ENCODE assay signal across 12 cellular contexts in the genomic region with DNA sequence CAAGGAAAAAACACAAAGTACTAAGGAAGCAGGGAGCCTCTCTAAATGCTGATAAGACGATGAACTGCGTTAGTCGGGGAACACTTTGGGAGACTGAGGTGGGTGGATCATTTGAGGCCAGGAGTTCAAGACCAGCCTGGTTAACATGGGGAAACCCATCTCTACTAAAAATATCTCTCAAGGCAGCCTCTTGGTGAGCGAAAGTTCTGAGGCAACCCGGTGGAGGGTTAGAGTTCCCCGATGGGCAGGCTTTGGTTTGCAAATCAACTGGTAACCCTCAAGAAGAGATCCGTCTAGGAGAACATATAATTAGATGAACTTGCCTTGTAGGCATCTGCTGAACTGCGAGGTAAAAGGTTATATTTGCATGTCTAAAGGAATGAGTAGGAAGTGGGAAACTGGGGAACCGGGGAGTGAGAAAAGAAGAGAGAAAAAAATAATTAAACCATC. TPM values are rescaled to one million over a fixed set of nuclear protein-coding genes. Genes with fewer than 3 reads are reported as not detected.
A peak's percentile ranks its signal among the peaks of the same experiment; 100 is the strongest.
DNase-seq lines count a peak whose midpoint lies in the region; ATAC-seq, FAIRE-seq and TF ChIP-seq lines count a peak whose summit lies in the region.
"Had no signal": no experiment of that assay in that cellular context is flagged by ENCODE, and none has a peak within 500 bp of the region (broad histone marks: within the 10 kb centered on the region; RNA-seq: fewer than 3 reads in every experiment).

No MANE protein-coding gene starts in this region.

- BruUV-seq in K562 (replicated peaks; lab: Mats Ljungman, UMichigan), result no TSS peak

- H3K4me1 ChIP-seq in K562 (replicated peaks in 1 of 2; ENCODE audit: control insufficient read depth in 2 of 2, insufficient read depth in 2 of 2, low read length in 2 of 2) (peaks cover 43 to 56% of the 10 kb centered on the region in 2 experiments), ovary (ENCODE audit: insufficient read depth) (peaks cover 4% of the 10 kb centered on the region)

- POLR2A ChIA-PET in K562 (lab: Yijun Ruan, JAX), result interaction anchor here (1.0 kb wide), 1 partner anchor 44 kb away, joined by 3 read pairs; no protein-coding TSS in a partner anchor

- ATAC-seq in GM18505 (IDR thresholded peaks at IDR 0.05; ENCODE audit: unreplicated experiment) (peak; percentile 41), GM21447 (IDR thresholded peaks at IDR 0.05; ENCODE audit: unreplicated experiment) (peak; percentile 70), HG03097 (IDR thresholded peaks at IDR 0.05; ENCODE audit: low FRiP score, unreplicated experiment) (peak; percentile 43), K562 (no peak)

- H3K27me3 ChIP-seq in K562 (ENCODE audit: control insufficient read depth in 2 of 2, insufficient read depth in 2 of 2, low read length in 2 of 2) (no peaks in the 10 kb centered on the region), ovary (no peaks in the 10 kb centered on the region)
- H3K27me3 ChIP-seq: vagina had no signal

- H3K9me3 ChIP-seq in K562 (replicated peaks; ENCODE audit: control insufficient read depth, insufficient read depth, low read depth, low read length), result no peaks in the 10 kb centered on the region
- no peaks in the 10 kb centered on the region for H3K9me3 ChIP-seq in ovary
- H3K9me3 ChIP-seq: vagina had no signal

- H3K36me3 ChIP-seq in K562 (ENCODE audit: control insufficient read depth, insufficient read depth, low read length) (no peaks in the 10 kb centered on the region; the same call in 2 of the 3 replicates), ovary (no peaks in the 10 kb centered on the region)
- H3K36me3 ChIP-seq: vagina had no signal

- intact Hi-C loops in K562 (cut with micrococcal nuclease) (no loop called here), ovary (cut with DNase I) (no loop called here)

- FAIRE-seq in K562 (lab: Jason Lieb, UNC), result peak; percentile 19

- TF ChIP-seq POLR2A in GM18505 (IDR thresholded peaks at IDR 0.05; ENCODE audit: borderline replicate concordance, extremely low read depth, insufficient read depth, insufficient read length) (no peak), K562 (conservative IDR thresholded peaks at IDR 0.05) (no peak), ovary (IDR thresholded peaks at IDR 0.05) (no peak)

- peak overlapping the region; percentile 67; the same call in 2 of the 3 replicates for H3K27ac ChIP-seq in K562 (ENCODE audit: extremely low read depth, low read depth, low read length)
- no peak overlapping the region for H3K27ac ChIP-seq in ovary
- H3K27ac ChIP-seq: vagina had no signal

- in situ Hi-C loops in K562 (cut with MboI), result no loop called here

- TF ChIP-seq EP300 in K562 (IDR thresholded peaks at IDR 0.05; ENCODE audit: low read length), result no peak
- TF ChIP-seq EP300 in ovary (IDR thresholded peaks at IDR 0.05), result no peak

- peak overlapping the region; percentile 37 to 72; a peak in 2 of 4 replicates for H3K9ac ChIP-seq in K562 (ENCODE audit: insufficient read depth in 1 of 2, low read depth in 2 of 2, low read length in 2 of 2)

- WGBS in K562 (ENCODE audit: insufficient coverage, low coverage, missing lambda C conversion rate), result 47% methylated on average over 9 of the region's 9 CpGs
- WGBS in ovary, 3 donors, result 63 to 67% (median 66%) methylated on average over 9 of the region's 9 CpGs

- 0 out of 2 replicates have a peak overlapping the region, but pooled peaks have one; percentile 6 for H3K4me2 ChIP-seq in K562 (ENCODE audit: insufficient read depth, low read length)

- CTCF ChIA-PET in K562 (lab: Yijun Ruan, JAX; ENCODE audit: low intra/inter-chr PET ratio), result no interaction called here

- TF ChIP-seq CTCF in K562 (IDR thresholded peaks at IDR 0.05 in 2 of 3, conservative IDR thresholded peaks at IDR 0.05 in 1 of 3; ENCODE audit: insufficient read depth in 2 of 3, low read depth in 1 of 3, low read length in 3 of 3) (no peak), ovary (IDR thresholded peaks at IDR 0.05) (no peak)

- peak overlapping the region; percentile 7; the same call in 1 of the 2 replicates for H2AFZ ChIP-seq in K562 (ENCODE audit: low read depth, low read length)

- H3K79me2 ChIP-seq in K562 (ENCODE audit: control insufficient read depth, insufficient read depth, low read length), result peaks cover 8% of the 10 kb centered on the region; the same call in 2 of the 3 replicates

- H3K4me3 ChIP-seq in K562 (no peak overlapping the region), ovary (no peak overlapping the region)
- H3K4me3 ChIP-seq: vagina had no signal

- TF ChIP-seq RAD21 in K562 (CRISPR knock-in tag; conservative IDR thresholded peaks at IDR 0.05 in 1 of 2, IDR thresholded peaks at IDR 0.05 in 1 of 2), result no peak

- DNase-seq in K562 (ENCODE audit: extremely low read depth in 1 of 4, low spot score in 3 of 4), result no peak
- DNase-seq in islet precursor cell, result no peak
- no peak for DNase-seq in DMS79 (lab: John Stamatoyannopoulos, UW)
- DNase-seq in NCI-H1092 (lab: John Stamatoyannopoulos, UW), result no peak
- DNase-seq in ovary, result no peak
- DNase-seq: activated T-cell treated with anti-CD3 and anti-CD28 coated beads for 4 hours, hippocampal formation, NCI-H1436 had no signal

- H4K20me1 ChIP-seq in K562 (replicated peaks; ENCODE audit: control insufficient read depth, insufficient read depth, low read length), result no peaks in the 10 kb centered on the region

- H3K9me1 ChIP-seq in K562 (ENCODE audit: control insufficient read depth, insufficient read depth, low read length), result no peaks in the 10 kb centered on the region

TF ChIP-seq in K562, 482 proteins besides CTCF, POLR2A, EP300 and RAD21:
- TF ChIP-seq CXXC5 (CRISPR knock-in tag; IDR thresholded peaks at IDR 0.05) (0 out of 2 replicates have a peak, but pooled peaks have one; percentile 33), ZC3H4 (CRISPR knock-in tag; IDR thresholded peaks at IDR 0.05; ENCODE audit: borderline replicate concordance) (no peak), CHD4 (IDR thresholded peaks at IDR 0.05; ENCODE audit: insufficient read depth, insufficient replicate concordance, low read depth, low read length, poor library complexity, severe bottlenecking) (no peak), ADNP (tag; IDR thresholded peaks at IDR 0.05) (peak; percentile 49; the same call in 1 of the 2 replicates), ZNF197 (CRISPR knock-in tag; IDR thresholded peaks at IDR 0.05; ENCODE audit: low read depth) (0 out of 2 replicates have a peak, but pooled peaks have one; percentile 16)
- TF ChIP-seq, protein P1, sequence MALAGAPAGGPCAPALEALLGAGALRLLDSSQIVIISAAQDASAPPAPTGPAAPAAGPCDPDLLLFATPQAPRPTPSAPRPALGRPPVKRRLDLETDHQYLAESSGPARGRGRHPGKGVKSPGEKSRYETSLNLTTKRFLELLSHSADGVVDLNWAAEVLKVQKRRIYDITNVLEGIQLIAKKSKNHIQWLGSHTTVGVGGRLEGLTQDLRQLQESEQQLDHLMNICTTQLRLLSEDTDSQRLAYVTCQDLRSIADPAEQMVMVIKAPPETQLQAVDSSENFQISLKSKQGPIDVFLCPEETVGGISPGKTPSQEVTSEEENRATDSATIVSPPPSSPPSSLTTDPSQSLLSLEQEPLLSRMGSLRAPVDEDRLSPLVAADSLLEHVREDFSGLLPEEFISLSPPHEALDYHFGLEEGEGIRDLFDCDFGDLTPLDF (CRISPR knock-in tag; IDR thresholded peaks at IDR 0.05), result no peak

RNA-seq across cellular contexts. Expression of a gene that starts 44.6 kb away (rescaled TPM):
- 209 and 630 TPM in 2 replicates for total RNA-seq in K562 (2011; cell fraction: chromatin; rRNA removed; ENCODE audit: low replicate concordance)
- 107 and 151 TPM in 2 replicates for total RNA-seq in K562 (2011; cell fraction: nucleolus; rRNA removed)
- 261 and 301 TPM in 2 replicates for total RNA-seq in K562 (2011; cell fraction: nucleoplasm; rRNA removed)
- total RNA-seq in K562 (2014; rRNA removed), result 51.1 and 51.8 TPM in 2 replicates
- total RNA-seq in K562 (2014; rRNA removed; fragmentation: Illumina TruSeq; extraction: Trizol), result 91.0 and 106 TPM in 2 replicates
- 68.1 and 75.0 TPM in 2 replicates for total RNA-seq in K562 (2015; rRNA removed; fragmentation: Illumina TruSeq; extraction: Trizol)
- total RNA-seq in K562 (2021), result 91.7 and 100 TPM in 2 replicates
- 164 and 229 TPM in 2 replicates for polyA plus RNA-seq in K562 (2011; rRNA removed)
- polyA plus RNA-seq in K562 (2011; cell fraction: cytosol; rRNA removed), result 131 and 284 TPM in 2 replicates
- 372 and 557 TPM in 2 replicates for polyA plus RNA-seq in K562 (2011; cell fraction: nucleus; rRNA removed)
- polyA plus RNA-seq in K562 (2012), result 64.3 and 80.1 TPM in 2 replicates
- 81.1 and 94.7 TPM in 2 replicates for polyA plus RNA-seq in K562 (2014; fragmentation: Illumina TruSeq; extraction: Trizol)
- 10 to 100 TPM; 22.8 to 29.8 TPM for polyA plus RNA-seq in K562 (2014; fragmentation: Nextera tagmentation; extraction: Ambion mirVana)
- polyA plus RNA-seq in K562 (2014; rRNA removed), result 118 and 163 TPM in 2 replicates
- polyA minus RNA-seq in K562 (2011; rRNA and poly(A)+ RNA removed), result 83.8 and 95.9 TPM in 2 replicates
- polyA minus RNA-seq in K562 (2011; cell fraction: cytosol; rRNA and poly(A)+ RNA removed), result 38.2 and 47.6 TPM in 2 replicates
- 92.9 and 111 TPM in 2 replicates for polyA minus RNA-seq in K562 (2011; cell fraction: nucleus; rRNA and poly(A)+ RNA removed)
- 100 to 1,000 TPM; 135 to 214 (median 172) TPM for total RNA-seq in ovary
- 100 to 1,000 TPM in 1 of 2 donors, 10 to 100 TPM in 1; 88.9 to 136 TPM for polyA plus RNA-seq in ovary
